Comparison of ENCODE assay signal across 1 cellular context in the genomic region with DNA sequence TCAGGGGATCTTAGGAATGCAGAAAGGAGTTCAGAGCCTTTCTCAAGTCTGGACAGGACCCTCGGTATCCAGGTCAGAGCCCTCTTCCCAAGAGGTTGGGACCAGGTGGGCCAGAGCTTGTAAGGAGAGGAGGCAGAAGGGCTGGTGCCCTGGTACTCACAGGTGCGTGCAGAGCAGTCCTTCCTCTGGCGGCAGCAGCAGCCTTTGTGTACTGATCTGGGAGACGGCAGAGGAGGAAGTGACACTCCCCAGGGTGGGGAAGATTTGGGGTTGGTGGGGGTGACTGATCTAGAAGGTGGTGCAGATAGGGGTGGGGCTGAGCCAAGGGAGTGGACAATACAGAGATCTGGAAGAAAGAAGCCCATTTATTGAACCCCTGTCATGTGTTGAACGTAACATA.
TF ChIP-seq lines count a peak whose summit lies in the region.

TSS of gene ITGB7 (minus strand) at position 210 of the 400 bp plus-strand sequence. CDS start 6,808 bp downstream, outside the sequence.

TF ChIP-seq in GM12878, 131 proteins besides CTCF, POLR2A, EP300 and RAD21 (continued from another document):
- TF ChIP-seq E4F1 (IDR thresholded peaks at IDR 0.05; ENCODE audit: borderline replicate concordance, partially characterized antibody) (no peak), STAT3 (IDR thresholded peaks at IDR 0.05; ENCODE audit: low read depth, low read length) (no peak), RFX5 (IDR thresholded peaks at IDR 0.05; ENCODE audit: low read depth, low read length) (no peak), E2F4 (IDR thresholded peaks at IDR 0.05; ENCODE audit: low read depth, low read length) (no peak), STAT1 (conservative IDR thresholded peaks at IDR 0.05) (no peak), EZH2 (IDR thresholded peaks at IDR 0.05; ENCODE audit: borderline replicate concordance, control insufficient read depth, low read depth, low read length) (no peak), TARDBP (IDR thresholded peaks at IDR 0.05; ENCODE audit: borderline replicate concordance) (no peak), TBL1XR1 (IDR thresholded peaks at IDR 0.05; ENCODE audit: low read depth, low read length) (no peak; the same call in 1 of the 2 replicates), SMAD5 (IDR thresholded peaks at IDR 0.05; ENCODE audit: low read depth) (peak; percentile 94), IRF4 (IDR thresholded peaks at IDR 0.05; ENCODE audit: low read depth, low read length) (peak; percentile 63; the same call in 1 of the 2 replicates), MEF2A (IDR thresholded peaks at IDR 0.05; ENCODE audit: insufficient read depth, low read depth, low read length) (no peak), FOXK2 (IDR thresholded peaks at IDR 0.05) (no peak), ETV6 (conservative IDR thresholded peaks at IDR 0.05 in 1 of 2, IDR thresholded peaks at IDR 0.05 in 1 of 2; ENCODE audit: borderline replicate concordance in 1 of 2, low read depth in 1 of 2) (peak in 1 of 2 experiments; percentile 64; a peak in 2 of 4 replicates), SUZ12 (IDR thresholded peaks at IDR 0.05; ENCODE audit: unreplicated experiment) (no peak), NFXL1 (IDR thresholded peaks at IDR 0.05; ENCODE audit: borderline replicate concordance) (no peak), ZNF217 (IDR thresholded peaks at IDR 0.05) (no peak), SMARCA5 (IDR thresholded peaks at IDR 0.05) (peak; percentile 61; the same call in 1 of the 2 replicates), JUND (IDR thresholded peaks at IDR 0.05; ENCODE audit: low read depth, low read length) (no peak), NRF1 (conservative IDR thresholded peaks at IDR 0.05; ENCODE audit: low read depth, low read length) (no peak), RUNX3 (IDR thresholded peaks at IDR 0.05; ENCODE audit: low read length) (peak; percentile 79), ZBTB33 (IDR thresholded peaks at IDR 0.05) (no peak), MYB (IDR thresholded peaks at IDR 0.05; ENCODE audit: borderline replicate concordance, low read depth, low read length) (no peak), ZBED1 (IDR thresholded peaks at IDR 0.05; ENCODE audit: borderline replicate concordance) (no peak; the same call in 1 of the 2 replicates), KLF5 (IDR thresholded peaks at IDR 0.05; ENCODE audit: partially characterized antibody) (no peak)
- TF ChIP-seq, protein P1, sequence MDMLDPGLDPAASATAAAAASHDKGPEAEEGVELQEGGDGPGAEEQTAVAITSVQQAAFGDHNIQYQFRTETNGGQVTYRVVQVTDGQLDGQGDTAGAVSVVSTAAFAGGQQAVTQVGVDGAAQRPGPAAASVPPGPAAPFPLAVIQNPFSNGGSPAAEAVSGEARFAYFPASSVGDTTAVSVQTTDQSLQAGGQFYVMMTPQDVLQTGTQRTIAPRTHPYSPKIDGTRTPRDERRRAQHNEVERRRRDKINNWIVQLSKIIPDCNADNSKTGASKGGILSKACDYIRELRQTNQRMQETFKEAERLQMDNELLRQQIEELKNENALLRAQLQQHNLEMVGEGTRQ (IDR thresholded peaks at IDR 0.05; ENCODE audit: borderline replicate concordance, low read depth, low read length) = no peak
- TF ChIP-seq, protein P2, sequence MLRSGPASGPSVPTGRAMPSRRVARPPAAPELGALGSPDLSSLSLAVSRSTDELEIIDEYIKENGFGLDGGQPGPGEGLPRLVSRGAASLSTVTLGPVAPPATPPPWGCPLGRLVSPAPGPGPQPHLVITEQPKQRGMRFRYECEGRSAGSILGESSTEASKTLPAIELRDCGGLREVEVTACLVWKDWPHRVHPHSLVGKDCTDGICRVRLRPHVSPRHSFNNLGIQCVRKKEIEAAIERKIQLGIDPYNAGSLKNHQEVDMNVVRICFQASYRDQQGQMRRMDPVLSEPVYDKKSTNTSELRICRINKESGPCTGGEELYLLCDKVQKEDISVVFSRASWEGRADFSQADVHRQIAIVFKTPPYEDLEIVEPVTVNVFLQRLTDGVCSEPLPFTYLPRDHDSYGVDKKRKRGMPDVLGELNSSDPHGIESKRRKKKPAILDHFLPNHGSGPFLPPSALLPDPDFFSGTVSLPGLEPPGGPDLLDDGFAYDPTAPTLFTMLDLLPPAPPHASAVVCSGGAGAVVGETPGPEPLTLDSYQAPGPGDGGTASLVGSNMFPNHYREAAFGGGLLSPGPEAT (IDR thresholded peaks at IDR 0.05; ENCODE audit: low read depth) = 0 out of 2 replicates have a peak, but pooled peaks have one; percentile 22
